ENCODE assay signal across 8 cellular contexts in the genomic region with DNA sequence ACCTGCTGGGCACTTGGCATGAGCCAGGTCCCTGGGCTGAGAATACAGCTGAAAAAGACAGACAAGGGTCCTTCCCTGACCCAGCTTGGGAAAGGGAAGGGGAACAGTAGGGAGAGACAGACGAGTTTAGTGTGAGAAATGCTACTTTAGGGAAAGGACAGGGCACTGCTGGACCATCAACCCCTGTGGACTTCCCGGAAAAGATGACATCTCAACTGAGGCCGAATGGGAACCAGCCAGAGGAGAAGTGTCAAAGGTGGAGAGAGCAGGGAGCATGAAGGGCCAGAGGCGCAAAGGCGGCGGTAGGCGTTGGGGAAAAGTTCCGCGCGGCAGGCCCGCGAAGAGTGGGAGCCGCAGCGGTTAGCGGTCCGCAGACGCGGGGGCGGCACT. TPM values are rescaled to one million over a fixed set of nuclear protein-coding genes. Genes with fewer than 3 reads are reported as not detected.
DNase-seq lines count a peak whose midpoint lies in the region; ATAC-seq and TF ChIP-seq lines count a peak whose summit lies in the region.

No MANE protein-coding gene starts in this region.

- peak overlapping the region; percentile 99 for H3K4me2 ChIP-seq in BLaER1

- H3K9me3 ChIP-seq in BLaER1, result no peaks in the 10 kb centered on the region
- no peaks in the 10 kb centered on the region for H3K9me3 ChIP-seq in lung (ENCODE audit: control insufficient read depth in 2 of 2, insufficient read depth in 1 of 2, low read length in 1 of 2)

- no peak for TF ChIP-seq CTCF in HL-60 (IDR thresholded peaks at IDR 0.05; ENCODE audit: insufficient read depth, low read length)
- no peak for TF ChIP-seq CTCF in lung (IDR thresholded peaks at IDR 0.05; ENCODE audit: control extremely low read depth, extremely low read depth)

- peak in 1 of 2 experiments; percentile 25 for DNase-seq in HL-60 (ENCODE audit: low read depth in 1 of 2, low spot score in 1 of 2)
- peak; percentile 27 for DNase-seq in lung (ENCODE audit: low spot score)
- peak; percentile 45 for DNase-seq in ureter (ENCODE audit: low spot score)
- no peak for DNase-seq in NCI-H526 treated with DMSO at 0.1 percent for 48 hours (lab: John Stamatoyannopoulos, UW)
- no peak for DNase-seq in NCI-H1105 treated with DMSO at 0.1 percent for 48 hours (lab: John Stamatoyannopoulos, UW)

- H3K4me1 ChIP-seq in BLaER1, result peaks cover 19% of the 10 kb centered on the region
- peaks cover 6 to 13% of the 10 kb centered on the region in 2 donors for H3K4me1 ChIP-seq in lung (ENCODE audit: control insufficient read depth in 2 of 2, insufficient read depth in 2 of 2, low read length in 2 of 2)

- ATAC-seq in lung (ENCODE audit: insufficient read depth, low FRiP score) (no peak), HG02973 (IDR thresholded peaks at IDR 0.05; ENCODE audit: unreplicated experiment) (no peak)

- H3K9ac ChIP-seq in BLaER1, result peak overlapping the region; percentile 95

- 0 to 1% methylated on average over 16 to 19 of the region's 19 CpGs for WGBS in lung, 2 donors

- H3K27ac ChIP-seq in BLaER1 (peak overlapping the region; percentile 85), HL-60 (replicated peaks) (peak overlapping the region; percentile 75), angular gyrus (ENCODE audit: low read depth, low read length) (peak overlapping the region; percentile 25), lung (ENCODE audit: low read depth in 1 of 2, low read length in 1 of 2) (peak overlapping the region; percentile 78 to 82)

- no peaks in the 10 kb centered on the region for H3K27me3 ChIP-seq in BLaER1
- H3K27me3 ChIP-seq in HL-60 (ENCODE audit: insufficient read depth, poor library complexity, severe bottlenecking), result no peaks in the 10 kb centered on the region
- no peaks in the 10 kb centered on the region for H3K27me3 ChIP-seq in lung (ENCODE audit: control insufficient read depth, insufficient read depth)

- H3K4me3 ChIP-seq in BLaER1, result peak overlapping the region; percentile 100
- peak overlapping the region; percentile 96 for H3K4me3 ChIP-seq in HL-60 (replicated peaks; ENCODE audit: insufficient read depth, low read length)
- peak overlapping the region; percentile 99 for H3K4me3 ChIP-seq in lung

- H4K20me1 ChIP-seq in BLaER1, result peaks cover 54% of the 10 kb centered on the region

- H3K36me3 ChIP-seq in BLaER1, result peaks cover 41% of the 10 kb centered on the region
- peaks cover 6 to 24% of the 10 kb centered on the region in 2 donors for H3K36me3 ChIP-seq in lung (ENCODE audit: control insufficient read depth in 2 of 2, insufficient read depth in 2 of 2, low read length in 2 of 2)

RNA-seq across cellular contexts. Expression of gene TEX261, which starts 0.6 kb away (rescaled TPM):
- total RNA-seq in lung (10 to 100 TPM; 23.0 to 55.8 TPM), ureter (74.5 TPM)
- polyA plus RNA-seq in lung, result 10 to 100 TPM; 31.8 to 36.9 TPM

RNA-seq across cellular contexts. Expression of gene ANKRD53, which starts 15.6 kb away (rescaled TPM):
- total RNA-seq in lung (1 to 10 TPM in 1 of 2 donors, under 1 TPM in 1; 0.82 to 2.5 TPM), ureter (1.8 TPM)
- polyA plus RNA-seq in lung, result under 1 TPM; 0.63 to 0.69 TPM

RNA-seq across cellular contexts. Expression of gene ATP6V1B1, which starts 58.4 kb away (rescaled TPM):
- 1 to 10 TPM; 1.4 to 5.9 TPM for total RNA-seq in lung
- polyA plus RNA-seq in lung, result 1 to 10 TPM in 1 of 2 donors, under 1 TPM in 1; 0.33 to 2.2 TPM
- total RNA-seq in ureter, result 2.4 TPM

Comparison
In these comparisons a context has a peak if more than half of its experiments do, and no peak if none do; other contexts are left out.
1. H3K27ac ChIP-seq: peak in every context shown above with its lines; median percentile 85 in BLaER1; 80 in lung; 75 in HL-60; 25 in angular gyrus.
2. DNase-seq: peak in lung (single experiment) and ureter (single experiment); none in NCI-H526 treated with DMSO at 0.1 percent for 48 hours (single experiment) and NCI-H1105 treated with DMSO at 0.1 percent for 48 hours (single experiment).
3. Peak in every context shown above with its lines, with median percentiles within 50 percentile points of each other: H3K4me3 ChIP-seq.